ENCODE assay signal across 12 cellular contexts in genomic region chr22:18060646-18061620, GRCh38. TPM values are rescaled to one million over a fixed set of nuclear protein-coding genes. Genes with fewer than 3 reads are reported as not detected.
DNase-seq lines count a peak whose midpoint lies in the region; ATAC-seq and TF ChIP-seq lines count a peak whose summit lies in the region.
"Had no signal": no experiment of that assay in that cellular context is flagged by ENCODE, and none has a peak within 500 bp of the region (broad histone marks: within the 10 kb centered on the region; RNA-seq: fewer than 3 reads in every experiment).

No MANE protein-coding gene starts in this region.

- H3K4me1 ChIP-seq in liver (ENCODE audit: control insufficient read depth in 4 of 4, insufficient read depth in 4 of 4, low read length in 3 of 4) (peaks cover 5 to 11% (median 7%) of the 10 kb centered on the region in 4 donors), transverse colon (peaks cover 21 to 53% (median 29%) of the 10 kb centered on the region in 4 donors), right cardiac atrium (ENCODE audit: control insufficient read depth, insufficient read depth, low read length) (peaks cover 7% of the 10 kb centered on the region), testis (peaks cover 23% of the 10 kb centered on the region)

- TF ChIP-seq POLR2A in transverse colon (IDR thresholded peaks at IDR 0.05) (no peak), testis (IDR thresholded peaks at IDR 0.05) (no peak)

- peak in 1 of 2 donors; percentile 19 for TF ChIP-seq RAD21 in liver (IDR thresholded peaks at IDR 0.05)

- WGBS in liver, result 27% methylated on average over 13 of the region's 13 CpGs
- WGBS in transverse colon (ENCODE audit: low coverage in 1 of 2), 2 donors, result 51 to 67% methylated on average over 7 to 13 of the region's 13 CpGs
- WGBS in right cardiac atrium, result 67% methylated on average over 13 of the region's 13 CpGs
- WGBS in testis, 2 donors, result 76 to 84% methylated on average over 11 to 13 of the region's 13 CpGs

- H3K4me3 ChIP-seq in brain microvascular endothelial cell (ENCODE audit: low read depth, low read length) (no peak overlapping the region), liver (ENCODE audit: low read depth in 1 of 3, low read length in 3 of 3) (no peak overlapping the region), transverse colon (no peak overlapping the region), right cardiac atrium (ENCODE audit: low read length) (no peak overlapping the region), testis (no peak overlapping the region)

- DNase-seq in HT-29 (ENCODE audit: low spot score) (peak; percentile 60), brain microvascular endothelial cell (peak; percentile 25), transverse colon (peak; percentile 50), right cardiac atrium (no peak), testis (no peak)
- DNase-seq: islet precursor cell; NCI-H146; SIG-M5; stimulated activated CD4-positive, alpha-beta T cell treated with anti-CD3 and anti-CD28 coated beads, Interleukin-2, amount 100 ng/mL, for 24 hours had no signal

- H3K9me3 ChIP-seq in liver (ENCODE audit: control insufficient read depth in 4 of 4, low read length in 3 of 4) (no peaks in the 10 kb centered on the region), transverse colon (no peaks in the 10 kb centered on the region), right cardiac atrium (ENCODE audit: control insufficient read depth, low read length) (no peaks in the 10 kb centered on the region), testis (no peaks in the 10 kb centered on the region)

- H3K36me3 ChIP-seq in brain microvascular endothelial cell (replicated peaks) (no peaks in the 10 kb centered on the region), liver (ENCODE audit: control insufficient read depth in 4 of 4, insufficient read depth in 3 of 4, low read depth in 1 of 4, low read length in 3 of 4) (no peaks in the 10 kb centered on the region), transverse colon (no peaks in the 10 kb centered on the region), testis (ENCODE audit: low read depth, missing control alignments) (no peaks in the 10 kb centered on the region)

- no peak for TF ChIP-seq CTCF in brain microvascular endothelial cell (IDR thresholded peaks at IDR 0.05; ENCODE audit: low read depth, low read length, missing control alignments)
- no peak for TF ChIP-seq CTCF in liver (IDR thresholded peaks at IDR 0.05; ENCODE audit: low read depth, low read length, missing input control)
- no peak for TF ChIP-seq CTCF in transverse colon (IDR thresholded peaks at IDR 0.05)
- no peak for TF ChIP-seq CTCF in testis (IDR thresholded peaks at IDR 0.05)

- intact Hi-C loops in transverse colon (cut with DNase I; ENCODE audit: low total_unique reads), result no loop called here
- intact Hi-C loops in right cardiac atrium (cut with DNase I), result loop anchor here in 2 of 4 donors (10.0 kb wide), 1 partner anchor 156 kb away; no protein-coding TSS in a partner anchor
- intact Hi-C loops in testis (cut with DNase I; ENCODE audit: low total_unique reads), result no loop called here

- no peak overlapping the region for H3K9ac ChIP-seq in liver (ENCODE audit: low read depth in 1 of 2, low read length in 2 of 2)

- TF ChIP-seq EP300 in transverse colon (IDR thresholded peaks at IDR 0.05; ENCODE audit: low read depth), result no peak

- H3K27me3 ChIP-seq in brain microvascular endothelial cell (replicated peaks) (peaks cover 2% of the 10 kb centered on the region), liver (ENCODE audit: control insufficient read depth in 4 of 4, insufficient read depth in 4 of 4, low read length in 3 of 4) (no peaks in the 10 kb centered on the region), transverse colon (no peaks in the 10 kb centered on the region), right cardiac atrium (ENCODE audit: control insufficient read depth, insufficient read depth) (no peaks in the 10 kb centered on the region), testis (no peaks in the 10 kb centered on the region)

- H3K27ac ChIP-seq in brain microvascular endothelial cell (no peak overlapping the region), liver (ENCODE audit: low read depth in 1 of 2, low read length in 2 of 2) (peak overlapping the region; percentile 68 to 85), transverse colon (peak overlapping the region; percentile 67 to 75 (median 73)), right cardiac atrium (ENCODE audit: low read length) (no peak overlapping the region), testis (no peak overlapping the region)

- in situ Hi-C loops in brain microvascular endothelial cell (cut with HindIII; ENCODE audit: low pct_ligation_motif_present, low sequenced_read_pairs) (no loop called here), transverse colon (cut with MboI; ENCODE audit: low pct_ligation_motif_present in 1 of 4, low pct_unique_long_range_greater_than_20kb in 1 of 4, low sequenced_read_pairs in 3 of 4) (no loop called here)

- ATAC-seq in GM21528 (IDR thresholded peaks at IDR 0.05; ENCODE audit: low FRiP score, unreplicated experiment), result no peak
- no peak for ATAC-seq in right cardiac atrium
- ATAC-seq in GM19395 (IDR thresholded peaks at IDR 0.05; ENCODE audit: unreplicated experiment), result no peak

TF ChIP-seq in liver, 16 proteins besides CTCF, POLR2A, EP300 and RAD21 (continues in another document):
- TF ChIP-seq EGR1 (IDR thresholded peaks at IDR 0.05; ENCODE audit: low read depth in 2 of 2), result peak in 1 of 2 donors; percentile 30
- no peak for TF ChIP-seq NR2F2 (IDR thresholded peaks at IDR 0.05)
- TF ChIP-seq SP1 (IDR thresholded peaks at IDR 0.05), result peak; percentile 40
- peak; percentile 70 for TF ChIP-seq FOXA1 (IDR thresholded peaks at IDR 0.05)
- peak in 1 of 2 donors; percentile 80 for TF ChIP-seq HNF4A (conservative IDR thresholded peaks at IDR 0.05)
- TF ChIP-seq HNF4G (IDR thresholded peaks at IDR 0.05), result peak; percentile 24
- TF ChIP-seq ATF3 (IDR thresholded peaks at IDR 0.05), result no peak
- TF ChIP-seq FOXA2 (IDR thresholded peaks at IDR 0.05), result peak; percentile 49
- no peak for TF ChIP-seq GABPA (IDR thresholded peaks at IDR 0.05 in 1 of 2, conservative IDR thresholded peaks at IDR 0.05 in 1 of 2)
- TF ChIP-seq RXRA (IDR thresholded peaks at IDR 0.05), result peak in 1 of 2 donors; percentile 65
- TF ChIP-seq YY1 (IDR thresholded peaks at IDR 0.05), result peak; percentile 77
- TF ChIP-seq REST (IDR thresholded peaks at IDR 0.05), result no peak

RNA-seq across cellular contexts. Expression of gene PEX26, which starts 16.9 kb away (rescaled TPM):
- 23.4 and 32.5 TPM in 2 replicates for total RNA-seq in HT-29 (2014; rRNA removed; shearing (Covaris generic))
- total RNA-seq in liver, result 10 to 100 TPM; 13.3 to 20.6 TPM
- 10 to 100 TPM in 1 of 2 donors, 1 to 10 TPM in 1; 3.5 to 21.0 TPM for polyA plus RNA-seq in liver
- 100 to 1,000 TPM in 2 of 4 donors, 10 to 100 TPM in 2; 46.4 to 211 (median 93.4) TPM for total RNA-seq in transverse colon
- 10 to 100 TPM; 19.5 to 23.5 (median 23.3) TPM for total RNA-seq in right cardiac atrium
- 17.4 TPM for polyA plus RNA-seq in right cardiac atrium
- total RNA-seq in testis, result 10 to 100 TPM; 29.1 to 33.4 TPM
- 16.8 TPM for polyA plus RNA-seq in testis (ENCODE audit: insufficient read depth, low read depth, low replicate concordance)

RNA-seq across cellular contexts. Expression of gene MICAL3, which starts 36.6 kb away (rescaled TPM):
- total RNA-seq in HT-29 (2014; rRNA removed; shearing (Covaris generic)), result 7.7 and 11.2 TPM in 2 replicates
- total RNA-seq in liver (10 to 100 TPM; 30.3 to 38.4 TPM), transverse colon (100 to 1,000 TPM in 2 of 4 donors, 10 to 100 TPM in 2; 84.2 to 290 (median 151) TPM), right cardiac atrium (100 to 1,000 TPM in 1 of 4 donors, 10 to 100 TPM in 3; 72.1 to 105 (median 79.1) TPM), testis (100 to 1,000 TPM; 103 to 106 TPM)
- polyA plus RNA-seq in liver (10 to 100 TPM in 1 of 2 donors, 1 to 10 TPM in 1; 6.4 to 16.5 TPM), right cardiac atrium (30.4 TPM), testis (ENCODE audit: insufficient read depth, low read depth, low replicate concordance) (104 TPM)

RNA-seq across cellular contexts. Expression of gene TUBA8, which starts 49.7 kb away (rescaled TPM):
- total RNA-seq in HT-29 (2014; rRNA removed; shearing (Covaris generic)), result 0.13 and 0.44 TPM in 2 replicates
- total RNA-seq in liver, result 1 to 10 TPM in 1 of 2 donors, under 1 TPM in 1; 0.84 to 3.1 TPM
- 1 to 10 TPM in 1 of 2 donors, under 1 TPM in 1; 0.82 to 2.9 TPM for polyA plus RNA-seq in liver
- total RNA-seq in transverse colon, result 1 to 10 TPM in 3 of 4 donors, not detected in 1; 1.4 to 3.0 (median 2.0) TPM
- total RNA-seq in right cardiac atrium, result 100 to 1,000 TPM in 2 of 4 donors, 10 to 100 TPM in 2; 64.7 to 266 (median 108) TPM
- polyA plus RNA-seq in right cardiac atrium, result 307 TPM
- 10 to 100 TPM; 17.2 to 60.5 TPM for total RNA-seq in testis
- 66.6 TPM for polyA plus RNA-seq in testis (ENCODE audit: insufficient read depth, low read depth, low replicate concordance)

Comparison
In these comparisons a context has a peak if more than half of its experiments do, and no peak if none do; other contexts are left out.
1. DNase-seq: peak in HT-29 (single experiment), brain microvascular endothelial cell (single experiment) and transverse colon (single experiment); none in right cardiac atrium (0 of 3) and testis (single experiment).
2. H3K27ac ChIP-seq: peak in liver (2 of 2) and transverse colon (4 of 4); none in brain microvascular endothelial cell (single experiment), right cardiac atrium (single experiment) and testis (0 of 2).
3. RNA of gene TUBA8, which starts 49.7 kb away (total RNA-seq): 64.7 to 266 TPM in right cardiac atrium and 17.2 to 60.5 TPM in testis; 0.84 to 3.1 TPM in liver, 1.4 to 3.0 TPM in transverse colon and 0.13 to 0.44 TPM in HT-29; every median in the first group is over 4 times any median in the second.